Comparison of ENCODE assay signal across 21 cellular contexts in genomic region chrX:537156-537555, GRCh38.
"Had no signal": no experiment of that assay in that cellular context is flagged by ENCODE, and none has a peak within 500 bp of the region (broad histone marks: within the 10 kb centered on the region; RNA-seq: fewer than 3 reads in every experiment).

No MANE protein-coding gene starts in this region.

- H3K27me3 ChIP-seq: SJCRH30 had no signal

- FAIRE-seq: RCC 7860 had no signal

- H3K4me3 ChIP-seq: SJCRH30 had no signal

- DNase-seq: KBM-7, MV-4-11, NCI-H1048, NCI-H1105, NCI-H1417 treated with DMSO at 0.1 percent for 48 hours, NCI-H146, NCI-H1694 treated with DMSO at 0.1 percent for 48 hours, NCI-H2029, NCI-H2081 treated with DMSO at 0.1 percent for 48 hours, NCI-H2171, NCI-H226, NCI-H446, NCI-H510A, NCI-H524 treated with DMSO at 0.1 percent for 48 hours, NCI-H69, NCI-H774, SHP77 treated with DMSO at 0.1 percent for 48 hours, SJCRH30 had no signal

- H3K4me1 ChIP-seq: SJCRH30 had no signal

- H3K27ac ChIP-seq: RWPE1, SJCRH30 had no signal

- ATAC-seq: Right ventricle myocardium inferior had no signal

- H3K9me3 ChIP-seq: SJCRH30 had no signal

- H3K36me3 ChIP-seq: SJCRH30 had no signal
